8 cellular contexts compared by ENCODE assay signal in genomic region chr3:194536883-194537637, GRCh38. TPM values are rescaled to one million over a fixed set of nuclear protein-coding genes. Genes with fewer than 3 reads are reported as not detected.
A peak's percentile ranks its signal among the peaks of the same experiment; 100 is the strongest.
DNase-seq lines count a peak whose midpoint lies in the region; ATAC-seq and TF ChIP-seq lines count a peak whose summit lies in the region.
"Had no signal": no experiment of that assay in that cellular context is flagged by ENCODE, and none has a peak within 500 bp of the region (broad histone marks: within the 10 kb centered on the region; RNA-seq: fewer than 3 reads in every experiment).

No MANE protein-coding gene starts in this region.

- peak overlapping the region; percentile 90 for H2AK5ac ChIP-seq in IMR-90 (ENCODE audit: low read depth, low read length)

- ATAC-seq in IMR-90 (ENCODE audit: low read depth) (peak; percentile 45), upper lobe of left lung (ENCODE audit: low FRiP score in 2 of 2) (peak; percentile 34 to 50)

- H3K27ac ChIP-seq in IMR-90 (ENCODE audit: insufficient read depth, low read length): 0 out of 2 replicates have a peak overlapping the region, but pooled peaks have one; percentile 4
- H3K27ac ChIP-seq in Peyer's patch: peak overlapping the region in 2 of 4 donors; percentile 26 to 55
- peak overlapping the region; percentile 52 to 67 for H3K27ac ChIP-seq in right atrium auricular region
- no peak overlapping the region for H3K27ac ChIP-seq in upper lobe of left lung
- no peak overlapping the region for H3K27ac ChIP-seq in OCI-LY7 (ENCODE audit: low read depth, low read length, poor library complexity, severe bottlenecking)

- CTCF ChIA-PET in IMR-90 (lab: Yijun Ruan, JAX): interaction anchor here (0.9 to 1.2 kb wide), 2 partner anchors 42 to 65 kb away, joined by 3 read pairs; no protein-coding TSS in a partner anchor
- CTCF ChIA-PET in OCI-LY7 (lab: Charles Lee; ENCODE audit: unreplicated experiment): no interaction called here

- H3K4ac ChIP-seq in IMR-90 (ENCODE audit: low read depth, low read length): peak overlapping the region; percentile 80

- H3K4me2 ChIP-seq in IMR-90 (ENCODE audit: low read depth, low read length) (no peak overlapping the region), OCI-LY7 (ENCODE audit: low read length) (no peak overlapping the region)

- peak overlapping the region; percentile 20 for H2AK9ac ChIP-seq in IMR-90 (replicated peaks; ENCODE audit: low read depth, low read length, poor library complexity)

- H3K9me2 ChIP-seq in OCI-LY7 (ENCODE audit: insufficient read depth, low read length): no peaks in the 10 kb centered on the region

- peaks cover 15% of the 10 kb centered on the region; the same call in 1 of the 2 replicates for H3K9me1 ChIP-seq in IMR-90 (ENCODE audit: insufficient read depth, low read length)

- no peak for TF ChIP-seq EP300 in upper lobe of left lung (IDR thresholded peaks at IDR 0.05)

- peak overlapping the region; percentile 46 for H4K91ac ChIP-seq in IMR-90 (ENCODE audit: insufficient read depth, low read depth, low read length)

- peak overlapping the region; percentile 70 for H2BK20ac ChIP-seq in IMR-90 (ENCODE audit: low read depth, low read length)

- peak overlapping the region; percentile 67 for H2AFZ ChIP-seq in IMR-90 (replicated peaks; ENCODE audit: low read length, poor library complexity)
- H2AFZ ChIP-seq in OCI-LY7 (ENCODE audit: low read length): no peak overlapping the region

- no peaks in the 10 kb centered on the region for H3K79me1 ChIP-seq in IMR-90 (ENCODE audit: low read depth in 1 of 2, low read length in 2 of 2)

- H3K4me1 ChIP-seq in IMR-90 (ENCODE audit: control insufficient read depth, insufficient read depth, low read length) (peaks cover 11% of the 10 kb centered on the region), Peyer's patch (peaks cover 0 to 16% (median 2%) of the 10 kb centered on the region in 4 donors), right atrium auricular region (peaks cover 0 to 22% of the 10 kb centered on the region in 2 donors), upper lobe of left lung (peaks cover 0 to 12% (median 7%) of the 10 kb centered on the region in 4 donors), OCI-LY7 (ENCODE audit: insufficient read depth, low read length, poor library complexity, severe bottlenecking) (no peaks in the 10 kb centered on the region)

- TF ChIP-seq CTCF in IMR-90 (conservative IDR thresholded peaks at IDR 0.05; ENCODE audit: low read depth, low read length) (no peak), Peyer's patch (IDR thresholded peaks at IDR 0.05) (no peak), right atrium auricular region (IDR thresholded peaks at IDR 0.05) (no peak), upper lobe of left lung (IDR thresholded peaks at IDR 0.05) (no peak), OCI-LY7 (conservative IDR thresholded peaks at IDR 0.05; ENCODE audit: low read length) (no peak)

- dilution Hi-C loops in IMR-90 (cut with HindIII; ENCODE audit: low sequenced_read_pairs, unreplicated experiment): no loop called here

- no peaks in the 10 kb centered on the region for H3K79me2 ChIP-seq in OCI-LY7 (ENCODE audit: insufficient read depth, low read depth, low read length)

- H3K56ac ChIP-seq in IMR-90 (ENCODE audit: extremely low read depth, insufficient read depth, low read length): 0 out of 2 replicates have a peak overlapping the region, but pooled peaks have one; percentile 21

- H4K20me1 ChIP-seq in IMR-90 (ENCODE audit: insufficient read depth, low read length) (no peaks in the 10 kb centered on the region), OCI-LY7 (ENCODE audit: insufficient read depth, low read length) (no peaks in the 10 kb centered on the region)

- no CpG with 5 or more reads among the region's 2 CpGs for WGBS in IMR-90 (ENCODE audit: extremely low coverage in 2 of 2, insufficient read length in 1 of 2), 2 experiments
- 50 to 52% methylated on average over 2 of the region's 2 CpGs for whole genome bisulfite sequencing in upper lobe of left lung, 2 donors

- intact Hi-C loops in IMR-90 (cut with micrococcal nuclease) (no loop called here), OCI-LY7 (cut with micrococcal nuclease; ENCODE audit: unreplicated experiment) (no loop called here)

- peak overlapping the region; percentile 86 for H2BK120ac ChIP-seq in IMR-90 (ENCODE audit: low read depth, low read length)

- no peak for TF ChIP-seq RAD21 in IMR-90 (IDR thresholded peaks at IDR 0.05; ENCODE audit: low read length)

- TF ChIP-seq POLR2A in IMR-90 (IDR thresholded peaks at IDR 0.05; ENCODE audit: low read depth, low read length) (no peak), Peyer's patch (IDR thresholded peaks at IDR 0.05) (no peak), upper lobe of left lung (IDR thresholded peaks at IDR 0.05) (no peak)

- H3K9ac ChIP-seq in IMR-90 (ENCODE audit: low read depth, low read length): no peak overlapping the region

- peak overlapping the region; percentile 43; the same call in 1 of the 2 replicates for H4K5ac ChIP-seq in IMR-90 (ENCODE audit: low read depth, low read length)

- peak overlapping the region in 1 of 2 experiments; percentile 32; a peak in 1 of 4 replicates for H4K8ac ChIP-seq in IMR-90 (ENCODE audit: low read depth in 2 of 2, low read length in 2 of 2)

- H3K9me3 ChIP-seq in IMR-90 (ENCODE audit: control insufficient read depth, insufficient read depth, low read length): peaks cover 9% of the 10 kb centered on the region
- H3K9me3 ChIP-seq in Peyer's patch: peaks cover 0 to 6% (median 0%) of the 10 kb centered on the region in 4 donors
- peaks cover 0 to 9% of the 10 kb centered on the region in 2 donors for H3K9me3 ChIP-seq in right atrium auricular region
- peaks cover 0 to 10% (median 0%) of the 10 kb centered on the region in 4 donors for H3K9me3 ChIP-seq in upper lobe of left lung
- H3K9me3 ChIP-seq in OCI-LY7 (ENCODE audit: low read length): peaks cover 8% of the 10 kb centered on the region; the same call in 1 of the 2 replicates

- peak overlapping the region; percentile 72; the same call in 2 of the 3 replicates for H2BK15ac ChIP-seq in IMR-90 (ENCODE audit: low read depth, low read length)

- POLR2A ChIA-PET in IMR-90 (lab: Charles Lee; ENCODE audit: unreplicated experiment): no interaction called here
- POLR2A ChIA-PET in OCI-LY7 (lab: Charles Lee): no interaction called here

- H3K36me3 ChIP-seq in IMR-90 (ENCODE audit: control insufficient read depth, insufficient read depth, low read length) (no peaks in the 10 kb centered on the region), Peyer's patch (no peaks in the 10 kb centered on the region), right atrium auricular region (no peaks in the 10 kb centered on the region), upper lobe of left lung (no peaks in the 10 kb centered on the region), OCI-LY7 (ENCODE audit: insufficient read depth, low read length) (no peaks in the 10 kb centered on the region)

- peak overlapping the region; percentile 41; the same call in 1 of the 2 replicates for H3K23ac ChIP-seq in IMR-90 (ENCODE audit: low read depth, low read length)

- peak; percentile 28 for DNase-seq in IMR-90
- DNase-seq in Peyer's patch: peak in 2 of 3 donors; percentile 84
- no peak for DNase-seq in right atrium auricular region (ENCODE audit: low spot score)
- no peak for DNase-seq in upper lobe of left lung
- DNase-seq in OCI-LY7 (ENCODE audit: low spot score): no peak
- DNase-seq in HPDE6-E6E7 (ENCODE audit: extremely low spot score): no peak
- DNase-seq in NCI-H526 (lab: John Stamatoyannopoulos, UW): no peak
- DNase-seq: NCI-H187 had no signal

- in situ Hi-C loops in IMR-90 (cut with MboI; ENCODE audit: low sequenced_read_pairs): no loop called here

- H3K4me3 ChIP-seq in IMR-90 (ENCODE audit: insufficient read depth, low read depth, low read length) (no peak overlapping the region), Peyer's patch (no peak overlapping the region), right atrium auricular region (no peak overlapping the region), upper lobe of left lung (no peak overlapping the region), OCI-LY7 (ENCODE audit: low read depth, low read length, poor library complexity, severe bottlenecking) (no peak overlapping the region)

- H3K18ac ChIP-seq in IMR-90 (ENCODE audit: low read depth, low read length): peak overlapping the region; percentile 40

- no peak overlapping the region for H2BK5ac ChIP-seq in IMR-90 (ENCODE audit: low read depth, low read length, poor library complexity, severe bottlenecking)

- H3K27me3 ChIP-seq in IMR-90 (ENCODE audit: control insufficient read depth, insufficient read depth, low read length) (no peaks in the 10 kb centered on the region), Peyer's patch (no peaks in the 10 kb centered on the region), right atrium auricular region (no peaks in the 10 kb centered on the region), upper lobe of left lung (no peaks in the 10 kb centered on the region)

- peak overlapping the region; percentile 83 for H3K14ac ChIP-seq in IMR-90 (replicated peaks; ENCODE audit: low read depth, low read length)

- no TSS peak for BruUV-seq in IMR-90 (replicated peaks; lab: Mats Ljungman, UMichigan)
- no TSS peak for BruUV-seq in OCI-LY7 (replicated peaks; lab: Mats Ljungman, UMichigan)

TF ChIP-seq in IMR-90, 13 proteins besides CTCF, POLR2A, EP300 and RAD21:
- no peak for TF ChIP-seq NFE2L2 (IDR thresholded peaks at IDR 0.05; ENCODE audit: low read depth, low read length)
- TF ChIP-seq, protein P1, sequence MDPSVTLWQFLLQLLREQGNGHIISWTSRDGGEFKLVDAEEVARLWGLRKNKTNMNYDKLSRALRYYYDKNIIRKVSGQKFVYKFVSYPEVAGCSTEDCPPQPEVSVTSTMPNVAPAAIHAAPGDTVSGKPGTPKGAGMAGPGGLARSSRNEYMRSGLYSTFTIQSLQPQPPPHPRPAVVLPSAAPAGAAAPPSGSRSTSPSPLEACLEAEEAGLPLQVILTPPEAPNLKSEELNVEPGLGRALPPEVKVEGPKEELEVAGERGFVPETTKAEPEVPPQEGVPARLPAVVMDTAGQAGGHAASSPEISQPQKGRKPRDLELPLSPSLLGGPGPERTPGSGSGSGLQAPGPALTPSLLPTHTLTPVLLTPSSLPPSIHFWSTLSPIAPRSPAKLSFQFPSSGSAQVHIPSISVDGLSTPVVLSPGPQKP (IDR thresholded peaks at IDR 0.05; ENCODE audit: borderline replicate concordance, low read depth, low read length): no peak

RNA-seq across cellular contexts. Expression of gene ATP13A3, which starts 50.3 kb away (rescaled TPM):
- 154 and 284 TPM in 2 replicates for total RNA-seq in IMR-90 (2012; rRNA removed)
- 37.5 and 48.1 TPM in 2 replicates for polyA plus RNA-seq in IMR-90 (2012; rRNA removed)
- 11.9 and 18.2 TPM in 2 replicates for polyA plus RNA-seq in IMR-90 (2012; cell fraction: cytosol; rRNA removed)
- 8.3 and 70.9 TPM in 2 replicates for polyA plus RNA-seq in IMR-90 (2012; cell fraction: nucleus; rRNA removed; ENCODE audit: low replicate concordance)
- total RNA-seq in Peyer's patch: 10 to 100 TPM; 54.3 to 67.2 (median 58.2) TPM
- total RNA-seq in right atrium auricular region: 100 to 1,000 TPM; 188 to 284 TPM
- total RNA-seq in upper lobe of left lung: 100 to 1,000 TPM in 3 of 6 donors, 10 to 100 TPM in 3; 67.9 to 152 (median 94.6) TPM
- total RNA-seq in OCI-LY7 (2014; rRNA removed; shearing (Covaris generic)): 84.5 and 103 TPM in 2 replicates
- 69.5 and 79.5 TPM in 2 replicates for total RNA-seq in OCI-LY7 (2022)

Comparison
In these comparisons a context has a peak if more than half of its experiments do, and no peak if none do; other contexts are left out.
1. DNase-seq: peak in IMR-90 (single experiment) and Peyer's patch (2 of 3); none in right atrium auricular region (single experiment), upper lobe of left lung (0 of 2), OCI-LY7 (single experiment), HPDE6-E6E7 (single experiment) and NCI-H526 (0 of 2).
2. H3K27ac ChIP-seq: peak in IMR-90 (single experiment) and right atrium auricular region (2 of 2); none in upper lobe of left lung (0 of 4) and OCI-LY7 (single experiment).